ENCODE assay signal across 1 cellular context in genomic region chr2:25285265-25286024, GRCh38.
TF ChIP-seq lines count a peak whose summit lies in the region.

No MANE protein-coding gene starts in this region.

TF ChIP-seq in H1, 55 proteins besides CTCF, POLR2A, EP300 and RAD21:
- TF ChIP-seq E2F6 (IDR thresholded peaks at IDR 0.05) (no peak), MAFK (IDR thresholded peaks at IDR 0.05; ENCODE audit: low read depth, low read length) (no peak), BACH1 (IDR thresholded peaks at IDR 0.05; ENCODE audit: low read length) (no peak), TAF7 (optimal IDR thresholded peaks at IDR 0.05; ENCODE audit: borderline replicate concordance, low read depth, low read length) (no peak), SRF (IDR thresholded peaks at IDR 0.05; ENCODE audit: low read depth, low read length) (no peak)
TF ChIP-seq in H1: peak in this region for 0.
